ENCODE assay signal across 12 cellular contexts in the genomic region with DNA sequence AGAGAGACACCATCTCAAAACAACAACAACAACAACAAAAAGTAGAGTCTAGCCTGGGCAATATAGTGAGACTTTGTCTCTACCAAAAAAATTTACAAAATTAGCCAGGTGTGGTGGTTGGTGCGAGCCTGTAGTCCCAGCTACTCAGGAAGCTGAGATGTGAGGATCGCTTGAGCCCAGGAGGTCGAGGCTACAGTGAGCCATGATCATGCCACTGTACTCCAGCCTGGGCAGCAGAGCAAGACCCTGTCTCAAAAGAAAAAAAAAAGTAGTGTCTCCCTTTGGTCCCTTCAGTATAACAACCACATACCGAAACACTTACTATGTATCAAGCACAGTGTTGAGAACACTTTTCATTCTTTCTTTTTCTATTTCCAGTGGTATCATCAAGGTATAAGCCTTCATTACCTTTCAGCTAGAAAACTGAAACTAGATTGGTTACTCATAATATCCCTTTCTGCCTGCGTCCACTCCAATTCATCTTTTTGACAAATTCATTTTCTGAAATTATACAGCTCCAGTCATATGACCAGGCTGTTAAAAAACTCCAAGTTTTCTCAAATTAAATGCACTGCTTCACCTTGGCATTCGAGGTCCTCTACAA. TPM values are rescaled to one million over a fixed set of nuclear protein-coding genes. Genes with fewer than 3 reads are reported as not detected.
DNase-seq lines count a peak whose midpoint lies in the region; ATAC-seq, FAIRE-seq and TF ChIP-seq lines count a peak whose summit lies in the region.
"Had no signal": no experiment of that assay in that cellular context is flagged by ENCODE, and none has a peak within 500 bp of the region (broad histone marks: within the 10 kb centered on the region; RNA-seq: fewer than 3 reads in every experiment).

No MANE protein-coding gene starts in this region.

- no peaks in the 10 kb centered on the region for H3K9me3 ChIP-seq in kidney (ENCODE audit: control insufficient read depth in 1 of 2, low read length in 2 of 2)
- H3K9me3 ChIP-seq: SJSA1 had no signal

- no peaks in the 10 kb centered on the region for H3K4me1 ChIP-seq in kidney (ENCODE audit: control insufficient read depth in 1 of 2, insufficient read depth in 1 of 2, low read depth in 1 of 2, low read length in 2 of 2)

- ATAC-seq in GM18519 (IDR thresholded peaks at IDR 0.05; ENCODE audit: low FRiP score, unreplicated experiment) (peak; percentile 95), GM21360 (IDR thresholded peaks at IDR 0.05; ENCODE audit: unreplicated experiment) (peak; percentile 97), HG02981 (IDR thresholded peaks at IDR 0.05; ENCODE audit: unreplicated experiment) (peak; percentile 95), left lobe of liver (no peak)

- H3K27ac ChIP-seq in kidney (ENCODE audit: low read depth in 2 of 2, low read length in 2 of 2) = no peak overlapping the region
- H3K27ac ChIP-seq: SJSA1 had no signal

- FAIRE-seq in kidney (lab: Jason Lieb, UNC) = no peak

- H3K36me3 Mint-ChIP-seq in activated T-helper 1 cell treated with anti-CD3 and anti-CD28 coated beads, Interleukin-12 subunit alpha, Interleukin-12 subunit beta, Interleukin-2, Interleukin-4 antibody, amounts not matched to agents 30 ng/mL and 10 ng/mL and 1 ng/mL, durations not matched to agents 14 hours and 24 hours and 36 hours (ENCODE audit: low read depth) = peaks cover 25% of the 10 kb centered on the region

- intact Hi-C loops in activated T-helper 1 cell treated with anti-CD3 and anti-CD28 coated beads, Interleukin-12 subunit alpha, Interleukin-12 subunit beta, Interleukin-2, Interleukin-4 antibody, amounts not matched to agents 30 ng/mL and 10 ng/mL and 1 ng/mL, durations not matched to agents 14 hours and 24 hours and 36 hours (cut with micrococcal nuclease) = no loop called here
- intact Hi-C loops in kidney (cut with DNase I) = no loop called here

- peaks cover 26% of the 10 kb centered on the region for H3K4me1 Mint-ChIP-seq in activated T-helper 1 cell treated with anti-CD3 and anti-CD28 coated beads, Interleukin-12 subunit alpha, Interleukin-12 subunit beta, Interleukin-2, Interleukin-4 antibody, amounts not matched to agents 30 ng/mL and 10 ng/mL and 1 ng/mL, durations not matched to agents 14 hours and 24 hours and 36 hours (ENCODE audit: low read depth)

- H3K9ac ChIP-seq in kidney (ENCODE audit: low read length in 2 of 2) = no peak overlapping the region

- DNase-seq in activated T-helper 1 cell treated with anti-CD3 and anti-CD28 coated beads, Interleukin-12 subunit alpha, Interleukin-12 subunit beta, Interleukin-2, Interleukin-4 antibody, amounts not matched to agents 30 ng/mL and 10 ng/mL and 1 ng/mL, durations not matched to agents 14 hours and 24 hours and 36 hours (ENCODE audit: low spot score) = no peak
- DNase-seq in kidney (no peak), hypothalamus (lab: John Stamatoyannopoulos, UW) (no peak), left lobe of liver (ENCODE audit: low spot score) (no peak)
- DNase-seq in stimulated activated CD8-positive, alpha-beta memory T cell treated with anti-CD3 and anti-CD28 coated beads, Interleukin-4, amount 100 ng/mL, for 48 hours = no peak
- DNase-seq: activated CD4-positive, alpha-beta T cell treated with anti-CD3 and anti-CD28 coated beads, Interleukin-2, amount 50 U/mL, for 1 hour; NCI-H345 had no signal

- H3K9me3 Mint-ChIP-seq in activated T-helper 1 cell treated with anti-CD3 and anti-CD28 coated beads, Interleukin-12 subunit alpha, Interleukin-12 subunit beta, Interleukin-2, Interleukin-4 antibody, amounts not matched to agents 30 ng/mL and 10 ng/mL and 1 ng/mL, durations not matched to agents 14 hours and 24 hours and 36 hours = no peaks in the 10 kb centered on the region
- H3K9me3 Mint-ChIP-seq: natural killer cell treated with Interleukin-12 subunit alpha and Interleukin-12 subunit beta and Interleukin-15 and Interleukin-18, amount 100 ng/mL, for 72 hours had no signal

- no peak for TF ChIP-seq CTCF in kidney (IDR thresholded peaks at IDR 0.05; ENCODE audit: borderline replicate concordance, extremely low read depth, insufficient read depth)

- H3K4me3 Mint-ChIP-seq in activated T-helper 1 cell treated with anti-CD3 and anti-CD28 coated beads, Interleukin-12 subunit alpha, Interleukin-12 subunit beta, Interleukin-2, Interleukin-4 antibody, amounts not matched to agents 30 ng/mL and 10 ng/mL and 1 ng/mL, durations not matched to agents 14 hours and 24 hours and 36 hours = no peak overlapping the region

- peaks cover 0 to 9% of the 10 kb centered on the region in 2 donors for H3K36me3 ChIP-seq in kidney (ENCODE audit: control insufficient read depth in 1 of 2, insufficient read depth in 2 of 2, low read length in 2 of 2)
- H3K36me3 ChIP-seq: SJSA1 had no signal

- no peak overlapping the region for H3K4me3 ChIP-seq in kidney (ENCODE audit: low read length in 2 of 2)
- H3K4me3 ChIP-seq: SJSA1 had no signal

- no peaks in the 10 kb centered on the region for H3K27me3 Mint-ChIP-seq in activated T-helper 1 cell treated with anti-CD3 and anti-CD28 coated beads, Interleukin-12 subunit alpha, Interleukin-12 subunit beta, Interleukin-2, Interleukin-4 antibody, amounts not matched to agents 30 ng/mL and 10 ng/mL and 1 ng/mL, durations not matched to agents 14 hours and 24 hours and 36 hours (ENCODE audit: insufficient read depth)

- H3K27ac Mint-ChIP-seq in activated T-helper 1 cell treated with anti-CD3 and anti-CD28 coated beads, Interleukin-12 subunit alpha, Interleukin-12 subunit beta, Interleukin-2, Interleukin-4 antibody, amounts not matched to agents 30 ng/mL and 10 ng/mL and 1 ng/mL, durations not matched to agents 14 hours and 24 hours and 36 hours = peak overlapping the region; percentile 9
- H3K27ac Mint-ChIP-seq: natural killer cell treated with Interleukin-12 subunit alpha and Interleukin-12 subunit beta and Interleukin-15 and Interleukin-18, amount 100 ng/mL, for 72 hours had no signal

RNA-seq across cellular contexts. Expression of gene RPS6KA3, which starts 54.1 kb away (rescaled TPM):
- total RNA-seq in activated T-helper 1 cell treated with anti-CD3 and anti-CD28 coated beads, Interleukin-12 subunit alpha, Interleukin-12 subunit beta, Interleukin-2, Interleukin-4 antibody, amounts not matched to agents 30 ng/mL and 10 ng/mL and 1 ng/mL, durations not matched to agents 14 hours and 24 hours and 36 hours = 58.8 and 60.6 TPM in 2 replicates
- total RNA-seq in kidney = 42.8 TPM
- 9.9 TPM for polyA plus RNA-seq in kidney (ENCODE audit: insufficient read depth, low read depth, low replicate concordance)
- 35.9 TPM for total RNA-seq in left lobe of liver
